In the genomic region with DNA sequence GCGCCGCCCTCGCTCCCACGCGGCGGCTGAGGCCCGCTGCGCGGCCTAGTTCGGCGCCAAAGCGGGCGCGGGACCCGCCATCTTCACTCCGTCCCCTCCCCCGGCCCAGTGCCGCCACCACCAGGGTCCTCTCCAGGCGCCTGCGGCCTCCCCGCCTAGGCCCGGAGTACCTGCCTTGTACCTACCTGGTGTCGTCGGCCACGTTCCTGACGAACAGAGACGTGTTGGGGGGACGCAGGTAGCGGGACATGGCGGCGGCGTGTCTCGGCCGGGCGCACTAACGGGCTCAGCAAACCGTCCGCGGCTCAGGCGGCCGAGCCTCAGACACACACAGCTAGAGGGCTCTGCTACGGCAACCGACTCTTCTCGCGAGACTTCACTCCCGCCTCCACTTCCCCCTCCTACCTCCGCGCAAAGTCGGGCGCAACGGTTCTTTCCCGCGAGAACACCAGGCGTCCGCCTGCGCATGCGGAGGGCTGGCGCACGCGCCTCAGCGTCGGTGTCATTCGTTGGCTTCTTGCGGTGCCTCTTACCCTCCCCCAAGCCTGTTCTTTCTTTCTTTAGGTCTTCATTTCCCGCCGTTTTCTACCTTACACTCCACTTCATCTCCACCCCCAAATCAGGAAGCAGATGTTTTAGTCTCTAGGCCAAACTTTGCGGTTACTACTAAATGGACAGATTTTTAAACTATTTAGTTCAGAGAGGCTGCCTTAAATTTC, we compare ENCODE assay signal across 8 cellular contexts. TPM values are rescaled to one million over a fixed set of nuclear protein-coding genes. Genes with fewer than 3 reads are reported as not detected.
DNase-seq lines count a peak whose midpoint lies in the region; ATAC-seq and TF ChIP-seq lines count a peak whose summit lies in the region.

SRSF10 (minus strand) TSS at position 322 of the 719 bp plus-strand sequence; CDS start at position 250, 72 bp downstream.

- H3K36me3 ChIP-seq in osteoblast (ENCODE audit: insufficient read depth, low read length): peaks cover 13% of the 10 kb centered on the region
- no peaks in the 10 kb centered on the region for H3K36me3 ChIP-seq in thoracic aorta

- H3K27me3 ChIP-seq in osteoblast (ENCODE audit: insufficient read depth, low read length): no peaks in the 10 kb centered on the region
- H3K27me3 ChIP-seq in thoracic aorta (replicated peaks; ENCODE audit: insufficient read depth): no peaks in the 10 kb centered on the region

- peak; percentile 97 for DNase-seq in GM12864 (ENCODE audit: low read depth)
- DNase-seq in NCI-H1105 (lab: John Stamatoyannopoulos, UW): peak; percentile 99
- DNase-seq in SKM-1 treated with dmso at 0.1 percent for 144 hours (lab: John Stamatoyannopoulos, UW; ENCODE audit: unreplicated experiment): peak; percentile 99
- peak; percentile 99 for DNase-seq in glomerular visceral epithelial cell (ENCODE audit: extremely low spot score)
- peak; percentile 99 for DNase-seq in osteoblast (ENCODE audit: insufficient read length, low spot score, missing footprints)
- peak; percentile 93 for DNase-seq in thoracic aorta (ENCODE audit: low spot score)

- H3K27ac Mint-ChIP-seq in activated naive CD8-positive, alpha-beta T cell: peak within 1 kb of the TSS; percentile 97

- H3K4me1 ChIP-seq in osteoblast (ENCODE audit: insufficient read depth, low read length) (peaks cover 30% of the 10 kb centered on the region), thoracic aorta (ENCODE audit: control insufficient read depth in 1 of 2, low read depth in 2 of 2) (peaks cover 48 to 57% of the 10 kb centered on the region in 2 donors)

- peak within 1 kb of the TSS; percentile 90 for H3K4me3 ChIP-seq in GM12864 (ENCODE audit: low read depth, low read length)
- H3K4me3 ChIP-seq in osteoblast (ENCODE audit: insufficient read depth, low read length): peak within 1 kb of the TSS; percentile 97
- peak within 1 kb of the TSS; percentile 92 for H3K4me3 ChIP-seq in thoracic aorta

- peak within 1 kb of the TSS; percentile 89 for H3K4me2 ChIP-seq in osteoblast (ENCODE audit: insufficient read depth, low read length)

- H3K79me2 ChIP-seq in osteoblast (ENCODE audit: insufficient read depth, low read length): peaks cover 50% of the 10 kb centered on the region

- ATAC-seq in HG02642 (IDR thresholded peaks at IDR 0.05; ENCODE audit: poor library complexity, unreplicated experiment): peak; percentile 94
- ATAC-seq in thoracic aorta (ENCODE audit: insufficient number of reproducible peaks, low FRiP score, low read depth): peak; percentile 98

- peaks cover 37% of the 10 kb centered on the region for H3K4me1 Mint-ChIP-seq in activated naive CD8-positive, alpha-beta T cell (ENCODE audit: low read depth)

- no peak for TF ChIP-seq CTCF in GM12864 (IDR thresholded peaks at IDR 0.05; ENCODE audit: low read depth, low read length, missing control alignments)
- peak; percentile 27 for TF ChIP-seq CTCF in osteoblast (IDR thresholded peaks at IDR 0.05; ENCODE audit: extremely low read depth, low read depth, low read length)
- peak; percentile 30 for TF ChIP-seq CTCF in thoracic aorta (IDR thresholded peaks at IDR 0.05)

- no peaks in the 10 kb centered on the region for H3K9me3 Mint-ChIP-seq in activated naive CD8-positive, alpha-beta T cell (ENCODE audit: low read depth)

- H3K27me3 Mint-ChIP-seq in activated naive CD8-positive, alpha-beta T cell: no peaks in the 10 kb centered on the region

- H3K4me3 Mint-ChIP-seq in activated naive CD8-positive, alpha-beta T cell: peak within 1 kb of the TSS; percentile 96

- peak within 1 kb of the TSS; percentile 89 for H2AFZ ChIP-seq in osteoblast (ENCODE audit: low read length)

- H3K27ac ChIP-seq in osteoblast (ENCODE audit: low read depth, low read length) (peak within 1 kb of the TSS; percentile 93), thoracic aorta (peak within 1 kb of the TSS; percentile 96 to 98)

- H4K20me1 ChIP-seq in osteoblast (ENCODE audit: insufficient read depth, low read length): peaks cover 39% of the 10 kb centered on the region

- H3K36me3 Mint-ChIP-seq in activated naive CD8-positive, alpha-beta T cell: peaks cover 13% of the 10 kb centered on the region

- H3K9me3 ChIP-seq in osteoblast (ENCODE audit: low read depth, low read length) (no peaks in the 10 kb centered on the region), thoracic aorta (no peaks in the 10 kb centered on the region)

RNA-seq across cellular contexts. Expression of gene SRSF10, which starts in this region (rescaled TPM):
- 80.7 and 81.1 TPM in 2 replicates for total RNA-seq in osteoblast
- 100 to 1,000 TPM in 1 of 2 donors, 10 to 100 TPM in 1; 73.9 to 126 TPM for total RNA-seq in thoracic aorta

Comparison
In these comparisons a context has a peak if more than half of its experiments do, and no peak if none do; other contexts are left out.
1. Peak in every context shown above with its lines: DNase-seq, ATAC-seq, H3K4me3 ChIP-seq and H3K27ac ChIP-seq.